Comparison of ENCODE assay signal across 10 cellular contexts in genomic region chr12:46368138-46368537, GRCh38. TPM values are rescaled to one million over a fixed set of nuclear protein-coding genes. Genes with fewer than 3 reads are reported as not detected.
DNase-seq lines count a peak whose midpoint lies in the region; ATAC-seq and TF ChIP-seq lines count a peak whose summit lies in the region.
"Had no signal": no experiment of that assay in that cellular context is flagged by ENCODE, and none has a peak within 500 bp of the region (broad histone marks: within the 10 kb centered on the region; RNA-seq: fewer than 3 reads in every experiment).

No MANE protein-coding gene starts in this region.

- CTCF ChIA-PET in activated CD8-positive, alpha-beta memory T cell treated with anti-CD3 and anti-CD28 coated beads, Interleukin-2, amount 10 ng/mL, durations not matched to agents 7 days and 5 days (lab: Charles Lee) = interaction anchor here (0.8 kb wide), 1 partner anchor 11 kb away, joined by 3 read pairs; no protein-coding TSS in a partner anchor

- H3K4me1 ChIP-seq in lung (ENCODE audit: control insufficient read depth in 2 of 2, insufficient read depth in 2 of 2, low read length in 2 of 2) (peaks cover 2 to 14% of the 10 kb centered on the region in 2 donors), thymus (ENCODE audit: control insufficient read depth, insufficient read depth, low read length) (peaks cover 14% of the 10 kb centered on the region)

- H3K36me3 ChIP-seq in lung (ENCODE audit: control insufficient read depth in 2 of 2, insufficient read depth in 2 of 2, low read length in 2 of 2) = peaks cover 12 to 44% of the 10 kb centered on the region in 2 donors
- peaks cover 45% of the 10 kb centered on the region for H3K36me3 ChIP-seq in thymus (ENCODE audit: control insufficient read depth, insufficient read depth)

- no peaks in the 10 kb centered on the region for H3K9me3 Mint-ChIP-seq in activated CD8-positive, alpha-beta memory T cell treated with anti-CD3 and anti-CD28 coated beads, Interleukin-2, amount 10 ng/mL, durations not matched to agents 7 days and 5 days (ENCODE audit: low read depth)
- H3K9me3 Mint-ChIP-seq in brain = peaks cover 0 to 6% (median 3%) of the 10 kb centered on the region in 5 experiments

- peaks cover 2% of the 10 kb centered on the region for H3K27me3 Mint-ChIP-seq in activated CD8-positive, alpha-beta memory T cell treated with anti-CD3 and anti-CD28 coated beads, Interleukin-2, amount 10 ng/mL, durations not matched to agents 7 days and 5 days
- H3K27me3 Mint-ChIP-seq in brain = peaks cover 12% of the 10 kb centered on the region

- no peak for ATAC-seq in activated CD8-positive, alpha-beta memory T cell treated with anti-CD3 and anti-CD28 coated beads, Interleukin-2, amount 10 ng/mL, durations not matched to agents 7 days and 5 days
- ATAC-seq in lung (ENCODE audit: insufficient read depth, low FRiP score) = no peak

- H3K27ac ChIP-seq in lung (ENCODE audit: low read depth in 1 of 2, low read length in 1 of 2) = peak overlapping the region in 1 of 2 donors; percentile 66
- H3K27ac ChIP-seq in thymus (ENCODE audit: low read depth) = no peak overlapping the region
- H3K27ac ChIP-seq: C4-2B had no signal

- H3K36me3 Mint-ChIP-seq in activated CD8-positive, alpha-beta memory T cell treated with anti-CD3 and anti-CD28 coated beads, Interleukin-2, amount 10 ng/mL, durations not matched to agents 7 days and 5 days = peaks cover 79% of the 10 kb centered on the region
- peaks cover 69% of the 10 kb centered on the region for H3K36me3 Mint-ChIP-seq in brain

- H3K27ac Mint-ChIP-seq in activated CD8-positive, alpha-beta memory T cell treated with anti-CD3 and anti-CD28 coated beads, Interleukin-2, amount 10 ng/mL, durations not matched to agents 7 days and 5 days = peak overlapping the region; percentile 68
- H3K27ac Mint-ChIP-seq in brain = peak overlapping the region in 2 of 5 experiments; percentile 43 to 55

- H3K4me3 ChIP-seq in lung (peak overlapping the region; percentile 19), thymus (ENCODE audit: low read length) (peak overlapping the region; percentile 100)
- H3K4me3 ChIP-seq: cardiac muscle cell had no signal

- H3K4me3 Mint-ChIP-seq in activated CD8-positive, alpha-beta memory T cell treated with anti-CD3 and anti-CD28 coated beads, Interleukin-2, amount 10 ng/mL, durations not matched to agents 7 days and 5 days = peak overlapping the region; percentile 96
- H3K4me3 Mint-ChIP-seq in brain = peak overlapping the region; percentile 60 to 98 (median 67)

- H3K9me3 ChIP-seq in lung (ENCODE audit: control insufficient read depth in 2 of 2, insufficient read depth in 1 of 2, low read length in 1 of 2) = no peaks in the 10 kb centered on the region
- no peaks in the 10 kb centered on the region for H3K9me3 ChIP-seq in thymus (ENCODE audit: control insufficient read depth)

- TF ChIP-seq CTCF in brain (conservative IDR thresholded peaks at IDR 0.05) (no peak), lung (IDR thresholded peaks at IDR 0.05; ENCODE audit: control extremely low read depth, extremely low read depth) (no peak)

- no peaks in the 10 kb centered on the region for H3K27me3 ChIP-seq in lung (ENCODE audit: control insufficient read depth, insufficient read depth)
- H3K27me3 ChIP-seq in thymus (ENCODE audit: control insufficient read depth, insufficient read depth) = no peaks in the 10 kb centered on the region
- H3K27me3 ChIP-seq: cardiac muscle cell had no signal

- H3K4me1 Mint-ChIP-seq in activated CD8-positive, alpha-beta memory T cell treated with anti-CD3 and anti-CD28 coated beads, Interleukin-2, amount 10 ng/mL, durations not matched to agents 7 days and 5 days = peaks cover 71% of the 10 kb centered on the region
- H3K4me1 Mint-ChIP-seq in brain = peaks cover 59% of the 10 kb centered on the region

- DNase-seq in activated CD8-positive, alpha-beta memory T cell treated with anti-CD3 and anti-CD28 coated beads, Interleukin-2, amount 10 ng/mL, durations not matched to agents 7 days and 5 days = no peak
- no peak for DNase-seq in activated CD8-positive, alpha-beta memory T cell treated with anti-CD3 and anti-CD28 coated beads for 24 hours
- no peak for DNase-seq in lung (ENCODE audit: low spot score)
- no peak for DNase-seq in ecto neural progenitor cell (ENCODE audit: low spot score)
- DNase-seq in stimulated activated CD4-positive, alpha-beta T cell treated with anti-CD3 and anti-CD28 coated beads, Interleukin-4, amount 100 ng/mL, for 24 hours = no peak
- no peak for DNase-seq in stimulated activated CD4-positive, alpha-beta T cell treated with anti-CD3 and anti-CD28 coated beads, Interleukin-2, amount 100 ng/mL, for 48 hours

RNA-seq across cellular contexts. Expression of gene SLC38A2, which starts 4.4 kb away (rescaled TPM):
- 100 to 1,000 TPM; 168 to 258 TPM for total RNA-seq in activated CD8-positive, alpha-beta memory T cell treated with anti-CD3 and anti-CD28 coated beads, Interleukin-2, amount 10 ng/mL, durations not matched to agents 7 days and 5 days
- 36.1 TPM for polyA plus RNA-seq in brain (ENCODE audit: insufficient read depth, low read depth, low replicate concordance)
- 100 to 1,000 TPM; 173 to 258 TPM for total RNA-seq in lung
- polyA plus RNA-seq in lung = 10 to 100 TPM; 75.0 to 82.9 TPM
- 137 TPM for polyA plus RNA-seq in thymus
